Comparison of ENCODE assay signal across 2 cellular contexts in genomic region chr3:106687905-106688304, GRCh38.
A peak's percentile ranks its signal among the peaks of the same experiment; 100 is the strongest.
TF ChIP-seq lines count a peak whose summit lies in the region.

No MANE protein-coding gene starts in this region.

TF ChIP-seq in HepG2, 621 proteins besides CTCF, POLR2A, EP300 and RAD21:
- TF ChIP-seq CEBPB (IDR thresholded peaks at IDR 0.05; ENCODE audit: borderline replicate concordance, low read depth, low read length) (peak; percentile 61), MYPOP (CRISPR knock-in tag; IDR thresholded peaks at IDR 0.05) (no peak)
- TF ChIP-seq, protein P1, sequence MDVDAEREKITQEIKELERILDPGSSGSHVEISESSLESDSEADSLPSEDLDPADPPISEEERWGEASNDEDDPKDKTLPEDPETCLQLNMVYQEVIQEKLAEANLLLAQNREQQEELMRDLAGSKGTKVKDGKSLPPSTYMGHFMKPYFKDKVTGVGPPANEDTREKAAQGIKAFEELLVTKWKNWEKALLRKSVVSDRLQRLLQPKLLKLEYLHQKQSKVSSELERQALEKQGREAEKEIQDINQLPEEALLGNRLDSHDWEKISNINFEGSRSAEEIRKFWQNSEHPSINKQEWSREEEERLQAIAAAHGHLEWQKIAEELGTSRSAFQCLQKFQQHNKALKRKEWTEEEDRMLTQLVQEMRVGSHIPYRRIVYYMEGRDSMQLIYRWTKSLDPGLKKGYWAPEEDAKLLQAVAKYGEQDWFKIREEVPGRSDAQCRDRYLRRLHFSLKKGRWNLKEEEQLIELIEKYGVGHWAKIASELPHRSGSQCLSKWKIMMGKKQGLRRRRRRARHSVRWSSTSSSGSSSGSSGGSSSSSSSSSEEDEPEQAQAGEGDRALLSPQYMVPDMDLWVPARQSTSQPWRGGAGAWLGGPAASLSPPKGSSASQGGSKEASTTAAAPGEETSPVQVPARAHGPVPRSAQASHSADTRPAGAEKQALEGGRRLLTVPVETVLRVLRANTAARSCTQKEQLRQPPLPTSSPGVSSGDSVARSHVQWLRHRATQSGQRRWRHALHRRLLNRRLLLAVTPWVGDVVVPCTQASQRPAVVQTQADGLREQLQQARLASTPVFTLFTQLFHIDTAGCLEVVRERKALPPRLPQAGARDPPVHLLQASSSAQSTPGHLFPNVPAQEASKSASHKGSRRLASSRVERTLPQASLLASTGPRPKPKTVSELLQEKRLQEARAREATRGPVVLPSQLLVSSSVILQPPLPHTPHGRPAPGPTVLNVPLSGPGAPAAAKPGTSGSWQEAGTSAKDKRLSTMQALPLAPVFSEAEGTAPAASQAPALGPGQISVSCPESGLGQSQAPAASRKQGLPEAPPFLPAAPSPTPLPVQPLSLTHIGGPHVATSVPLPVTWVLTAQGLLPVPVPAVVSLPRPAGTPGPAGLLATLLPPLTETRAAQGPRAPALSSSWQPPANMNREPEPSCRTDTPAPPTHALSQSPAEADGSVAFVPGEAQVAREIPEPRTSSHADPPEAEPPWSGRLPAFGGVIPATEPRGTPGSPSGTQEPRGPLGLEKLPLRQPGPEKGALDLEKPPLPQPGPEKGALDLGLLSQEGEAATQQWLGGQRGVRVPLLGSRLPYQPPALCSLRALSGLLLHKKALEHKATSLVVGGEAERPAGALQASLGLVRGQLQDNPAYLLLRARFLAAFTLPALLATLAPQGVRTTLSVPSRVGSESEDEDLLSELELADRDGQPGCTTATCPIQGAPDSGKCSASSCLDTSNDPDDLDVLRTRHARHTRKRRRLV (CRISPR knock-in tag; IDR thresholded peaks at IDR 0.05), result no peak
TF ChIP-seq in HepG2: peak in this region for 1.

TF ChIP-seq in IMR-90, 13 proteins besides CTCF, POLR2A, EP300 and RAD21:
- TF ChIP-seq NFE2L2 (IDR thresholded peaks at IDR 0.05; ENCODE audit: low read depth, low read length) (no peak), CEBPB (IDR thresholded peaks at IDR 0.05; ENCODE audit: low read depth, low read length) (peak; percentile 80)
